Comparison of ENCODE assay signal across 25 cellular contexts in genomic region chr13:77019756-77020155, GRCh38.
"Had no signal": no experiment of that assay in that cellular context is flagged by ENCODE, and none has a peak within 500 bp of the region (broad histone marks: within the 10 kb centered on the region; RNA-seq: fewer than 3 reads in every experiment).

No MANE protein-coding gene starts in this region.

- H3K27me3 ChIP-seq: cardiac muscle cell, dorsolateral prefrontal cortex, neural progenitor cell had no signal

- H3K9me3 Mint-ChIP-seq: activated T-helper 1 cell treated with anti-CD3 and anti-CD28 coated beads, Interleukin-12 subunit alpha, Interleukin-12 subunit beta, Interleukin-2, Interleukin-4 antibody, amounts not matched to agents 30 ng/mL and 10 ng/mL and 1 ng/mL, durations not matched to agents 14 hours and 24 hours and 36 hours; effector memory CD8-positive, alpha-beta T cell; naive thymus-derived CD8-positive, alpha-beta T cell; neural progenitor cell; stimulated activated naive B cell treated with anti-CD40 and anti-IgM and Interleukin-4, amounts not matched to agents 10 μg/mL and 1 μg/mL and 100 μg/mL, for 72 hours had no signal

- H3K4me2 ChIP-seq: neural progenitor cell, smooth muscle cell had no signal

- DNase-seq: activated CD4-positive, alpha-beta T cell treated with anti-CD3 and anti-CD28 coated beads for 36 hours; activated CD4-positive, alpha-beta T cell treated with anti-CD3 and anti-CD28 coated beads, Interleukin-2, amount 50 U/mL, for 4 hours; activated CD8-positive, alpha-beta memory T cell treated with anti-CD3 and anti-CD28 coated beads for 24 hours; activated CD8-positive, alpha-beta memory T cell treated with anti-CD3 and anti-CD28 coated beads, Interleukin-2, amount 50 U/mL, for 4 hours; amygdala; dorsolateral prefrontal cortex; effector memory CD8-positive, alpha-beta T cell; foreskin melanocyte; glutamatergic neuron; hippocampal formation; kidney glomerular epithelial cell; left ventricle myocardium inferior; naive thymus-derived CD8-positive, alpha-beta T cell; posterior cingulate gyrus; stimulated activated CD4-positive, alpha-beta T cell treated with anti-CD3 and anti-CD28 coated beads, Interleukin-15, amount 100 ng/mL, for 24 hours; stimulated activated CD8-positive, alpha-beta memory T cell treated with anti-CD3 and anti-CD28 coated beads, Interleukin-4, amount 100 ng/mL, for 48 hours; stimulated activated naive B cell treated with anti-CD40 and anti-IgM and Interleukin-4, amounts not matched to agents 10 μg/mL and 1 μg/mL and 100 μg/mL, for 72 hours; T-helper 1 cell; T-helper 9 cell had no signal

- H3K9me3 ChIP-seq: left ventricle myocardium inferior had no signal

- H3K4me3 Mint-ChIP-seq: activated CD4-positive, alpha-beta T cell treated with anti-CD3 and anti-CD28 coated beads for 36 hours; activated T-helper 1 cell treated with anti-CD3 and anti-CD28 coated beads, Interleukin-12 subunit alpha, Interleukin-12 subunit beta, Interleukin-2, Interleukin-4 antibody, amounts not matched to agents 30 ng/mL and 10 ng/mL and 1 ng/mL, durations not matched to agents 14 hours and 24 hours and 36 hours; neural progenitor cell; stimulated activated naive B cell treated with anti-CD40 and anti-IgM and Interleukin-4, amounts not matched to agents 10 μg/mL and 1 μg/mL and 100 μg/mL, for 72 hours had no signal

- H3K4me3 ChIP-seq: cardiac muscle cell, left ventricle myocardium inferior, neural progenitor cell, smooth muscle cell had no signal

- H3K27ac ChIP-seq: cardiac muscle cell, left ventricle myocardium inferior, neural progenitor cell had no signal

- H3K27ac Mint-ChIP-seq: activated T-helper 1 cell treated with anti-CD3 and anti-CD28 coated beads, Interleukin-12 subunit alpha, Interleukin-12 subunit beta, Interleukin-2, Interleukin-4 antibody, amounts not matched to agents 30 ng/mL and 10 ng/mL and 1 ng/mL, durations not matched to agents 14 hours and 24 hours and 36 hours; neural progenitor cell; stimulated activated naive B cell treated with anti-CD40 and anti-IgM and Interleukin-4, amounts not matched to agents 10 μg/mL and 1 μg/mL and 100 μg/mL, for 72 hours had no signal

- ATAC-seq: activated CD4-positive, alpha-beta T cell treated with anti-CD3 and anti-CD28 coated beads for 36 hours; effector memory CD8-positive, alpha-beta T cell; esophagus mucosa; naive thymus-derived CD8-positive, alpha-beta T cell; sciatic nerve; stimulated activated naive B cell treated with anti-CD40 and anti-IgM and Interleukin-4, amounts not matched to agents 10 μg/mL and 1 μg/mL and 100 μg/mL, for 72 hours had no signal

- H2AFZ ChIP-seq: neural progenitor cell had no signal

- H3K9ac ChIP-seq: neural progenitor cell had no signal

- H3K27me3 Mint-ChIP-seq: activated CD4-positive, alpha-beta T cell treated with anti-CD3 and anti-CD28 coated beads for 36 hours; effector memory CD8-positive, alpha-beta T cell; naive thymus-derived CD8-positive, alpha-beta T cell; stimulated activated naive B cell treated with anti-CD40 and anti-IgM and Interleukin-4, amounts not matched to agents 10 μg/mL and 1 μg/mL and 100 μg/mL, for 72 hours had no signal
